Comparison of ENCODE assay signal across 16 cellular contexts in the genomic region with DNA sequence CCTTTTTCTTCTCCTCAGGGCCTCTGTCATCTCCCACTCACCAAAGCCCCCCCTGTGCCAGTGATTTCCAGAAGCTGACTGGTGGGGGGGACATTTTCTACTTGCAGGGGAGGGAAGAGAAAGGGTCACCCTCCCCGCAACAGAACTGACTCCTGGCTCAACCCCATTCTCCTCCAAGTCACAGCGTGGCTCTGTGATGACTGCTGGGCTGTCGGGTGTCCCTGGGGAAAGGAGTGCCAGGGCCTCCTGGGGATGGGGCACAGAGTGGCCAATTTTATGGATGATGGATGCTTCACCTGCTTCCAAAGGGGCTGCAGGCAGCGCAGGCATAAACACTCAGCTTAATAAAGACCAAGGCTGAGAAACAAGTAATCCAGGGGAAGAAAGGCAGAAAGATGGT.
A peak's percentile ranks its signal among the peaks of the same experiment; 100 is the strongest.
DNase-seq lines count a peak whose midpoint lies in the region; ATAC-seq and TF ChIP-seq lines count a peak whose summit lies in the region.
"Had no signal": no experiment of that assay in that cellular context is flagged by ENCODE, and none has a peak within 500 bp of the region (broad histone marks: within the 10 kb centered on the region; RNA-seq: fewer than 3 reads in every experiment).

No MANE protein-coding gene starts in this region.

- peak overlapping the region; percentile 37 for H3K27ac Mint-ChIP-seq in neural progenitor cell
- H3K27ac Mint-ChIP-seq: CD14-positive monocyte; CD8-positive, alpha-beta T cell had no signal

- peak; percentile 21 for DNase-seq in NCI-H2107 treated with DMSO at 0.1 percent for 48 hours (lab: John Stamatoyannopoulos, UW; ENCODE audit: unreplicated experiment)
- DNase-seq in NCI-H2107 (lab: John Stamatoyannopoulos, UW): no peak
- peak; percentile 72 for DNase-seq in NCI-H1436 (lab: John Stamatoyannopoulos, UW)
- DNase-seq in neural progenitor cell (ENCODE audit: low spot score): no peak
- DNase-seq in spleen: peak; percentile 55
- DNase-seq in putamen (ENCODE audit: low spot score): no peak
- DNase-seq in A172 (ENCODE audit: low spot score): no peak
- DNase-seq: 8988T; ACHN; CD8-positive, alpha-beta T cell; COR-L47; DMS153; EL had no signal

- H2AFZ ChIP-seq in neural progenitor cell (replicated peaks): no peak overlapping the region

- no peaks in the 10 kb centered on the region for H3K79me2 ChIP-seq in neural progenitor cell (ENCODE audit: low read depth)

- no peaks in the 10 kb centered on the region for H3K27me3 ChIP-seq in neural progenitor cell
- H3K27me3 ChIP-seq in spleen (replicated peaks in 1 of 7): peaks cover 0 to 32% (median 0%) of the 10 kb centered on the region in 7 donors

- 61 to 83% (median 75%) methylated on average over 4 of the region's 4 CpGs for WGBS in spleen, 5 donors

- TF ChIP-seq CTCF in neural progenitor cell (IDR thresholded peaks at IDR 0.05) (no peak), spleen (IDR thresholded peaks at IDR 0.05 in 8 of 11, conservative IDR thresholded peaks at IDR 0.05 in 3 of 11) (no peak)

- peaks cover 8% of the 10 kb centered on the region for H3K27me3 Mint-ChIP-seq in neural progenitor cell (ENCODE audit: insufficient read depth, low read depth)

- no peak for TF ChIP-seq POLR2A in spleen (IDR thresholded peaks at IDR 0.05)

- no peaks in the 10 kb centered on the region for H3F3A ChIP-seq in neural progenitor cell (ENCODE audit: low read depth)

- H3K4me3 Mint-ChIP-seq in neural progenitor cell: no peak overlapping the region
- H3K4me3 Mint-ChIP-seq: CD14-positive monocyte; CD8-positive, alpha-beta T cell had no signal

- H3K27ac ChIP-seq in neural progenitor cell (no peak overlapping the region), spleen (no peak overlapping the region)
- H3K27ac ChIP-seq: HL-60 had no signal

- no peak for ATAC-seq in GM18867 (IDR thresholded peaks at IDR 0.05; ENCODE audit: unreplicated experiment)
- ATAC-seq: CD8-positive, alpha-beta T cell had no signal

- peaks cover 35% of the 10 kb centered on the region for H3K4me1 Mint-ChIP-seq in neural progenitor cell
- H3K4me1 Mint-ChIP-seq: CD14-positive monocyte had no signal

- H3K4me1 ChIP-seq in neural progenitor cell (peaks cover 7% of the 10 kb centered on the region), spleen (no peaks in the 10 kb centered on the region)

- H3K36me3 ChIP-seq in neural progenitor cell (no peaks in the 10 kb centered on the region), spleen (no peaks in the 10 kb centered on the region)

- H3K4me2 ChIP-seq in neural progenitor cell: no peak overlapping the region

- H4K20me1 ChIP-seq in neural progenitor cell (ENCODE audit: low read depth): no peaks in the 10 kb centered on the region

- H3K9ac ChIP-seq in neural progenitor cell: no peak overlapping the region

- H3K36me3 Mint-ChIP-seq in neural progenitor cell: no peaks in the 10 kb centered on the region
- H3K36me3 Mint-ChIP-seq: CD14-positive monocyte; CD8-positive, alpha-beta T cell had no signal

- H3K9me3 ChIP-seq in neural progenitor cell (ENCODE audit: low read depth) (no peaks in the 10 kb centered on the region), spleen (peaks cover 0 to 28% (median 9%) of the 10 kb centered on the region in 8 donors)

- H3K9me3 Mint-ChIP-seq in neural progenitor cell: peaks cover 13% of the 10 kb centered on the region
- H3K9me3 Mint-ChIP-seq: CD8-positive, alpha-beta T cell had no signal

- intact Hi-C loops in spleen (cut with DNase I; ENCODE audit: low total_unique reads): no loop called here

- H3K4me3 ChIP-seq in neural progenitor cell (no peak overlapping the region), spleen (no peak overlapping the region)

Comparison
In these comparisons a context has a peak if more than half of its experiments do, and no peak if none do; other contexts are left out.
1. DNase-seq: peak in NCI-H2107 treated with DMSO at 0.1 percent for 48 hours (single experiment), NCI-H1436 (single experiment) and spleen (single experiment); none in NCI-H2107 (single experiment), neural progenitor cell (single experiment), putamen (single experiment) and A172 (single experiment).